ENCODE assay signal across 23 cellular contexts in genomic region chr12:104681012-104681690, GRCh38.
DNase-seq lines count a peak whose midpoint lies in the region; ATAC-seq and TF ChIP-seq lines count a peak whose summit lies in the region.
"Had no signal": no experiment of that assay in that cellular context is flagged by ENCODE, and none has a peak within 500 bp of the region (broad histone marks: within the 10 kb centered on the region; RNA-seq: fewer than 3 reads in every experiment).

No MANE protein-coding gene starts in this region.

- no CpG with 5 or more reads among the region's 3 CpGs for WGBS in IMR-90 (ENCODE audit: extremely low coverage in 2 of 2, insufficient read length in 1 of 2), 2 experiments
- WGBS in GM23248 (ENCODE audit: low coverage in 1 of 2, low lambda C conversion rate in 2 of 2, missing lambda C conversion rate in 2 of 2), 2 experiments, result 49 to 53% methylated on average over 3 of the region's 3 CpGs

- H3K4me1 ChIP-seq in IMR-90 (ENCODE audit: control insufficient read depth, insufficient read depth, low read length), result no peaks in the 10 kb centered on the region
- peaks cover 8% of the 10 kb centered on the region for H3K4me1 ChIP-seq in GM23248 (ENCODE audit: insufficient read depth)

- H2BK20ac ChIP-seq in IMR-90 (ENCODE audit: low read depth, low read length), result no peak overlapping the region

- H3K27ac Mint-ChIP-seq in activated CD8-positive, alpha-beta memory T cell treated with anti-CD3 and anti-CD28 coated beads, Interleukin-2, amount 10 ng/mL, durations not matched to agents 7 days and 5 days, result peak overlapping the region; percentile 70
- peak overlapping the region; percentile 53 for H3K27ac Mint-ChIP-seq in activated T-helper 2 cell treated with anti-CD3 and anti-CD28 coated beads, Interferon-gamma antibody, Interleukin-2, Interleukin-4, amounts not matched to agents 10 μg/mL and 5 μg/mL and 100 μg/mL, durations not matched to agents 14 hours and 24 hours and 36 hours
- H3K27ac Mint-ChIP-seq in stimulated activated naive B cell treated with anti-CD40 and anti-IgM and Interleukin-4, amounts not matched to agents 10 μg/mL and 1 μg/mL and 100 μg/mL, for 72 hours, result peak overlapping the region; percentile 70
- H3K27ac Mint-ChIP-seq: WTC11 had no signal

- H2AK5ac ChIP-seq in IMR-90 (ENCODE audit: low read depth, low read length), result no peak overlapping the region

- H3K9me2 ChIP-seq in GM23248 (ENCODE audit: insufficient read depth), result no peaks in the 10 kb centered on the region

- BruUV-seq in IMR-90 (replicated peaks; lab: Mats Ljungman, UMichigan), result no TSS peak

- H3K9me3 ChIP-seq in IMR-90 (ENCODE audit: control insufficient read depth, insufficient read depth, low read length) (no peaks in the 10 kb centered on the region), GM23248 (ENCODE audit: low read depth) (no peaks in the 10 kb centered on the region)
- H3K9me3 ChIP-seq: esophagus muscularis mucosa, HAP-1, left lung, right atrium auricular region, transverse colon had no signal

- H3K9me3 Mint-ChIP-seq in activated CD8-positive, alpha-beta memory T cell treated with anti-CD3 and anti-CD28 coated beads, Interleukin-2, amount 10 ng/mL, durations not matched to agents 7 days and 5 days (ENCODE audit: low read depth), result no peaks in the 10 kb centered on the region
- peaks cover under 1% of the 10 kb centered on the region for H3K9me3 Mint-ChIP-seq in activated T-helper 2 cell treated with anti-CD3 and anti-CD28 coated beads, Interferon-gamma antibody, Interleukin-2, Interleukin-4, amounts not matched to agents 10 μg/mL and 5 μg/mL and 100 μg/mL, durations not matched to agents 14 hours and 24 hours and 36 hours
- H3K9me3 Mint-ChIP-seq in stimulated activated naive B cell treated with anti-CD40 and anti-IgM and Interleukin-4, amounts not matched to agents 10 μg/mL and 1 μg/mL and 100 μg/mL, for 72 hours, result no peaks in the 10 kb centered on the region
- H3K9me3 Mint-ChIP-seq: WTC11 had no signal

- H2AFZ ChIP-seq in IMR-90 (replicated peaks; ENCODE audit: low read length, poor library complexity) (no peak overlapping the region), GM23248 (no peak overlapping the region)

- no peak overlapping the region for H3K14ac ChIP-seq in IMR-90 (replicated peaks; ENCODE audit: low read depth, low read length)

- H4K5ac ChIP-seq in IMR-90 (ENCODE audit: low read depth, low read length), result no peak overlapping the region

- TF ChIP-seq CTCF in IMR-90 (conservative IDR thresholded peaks at IDR 0.05; ENCODE audit: low read depth, low read length), result no peak

- no peak for DNase-seq in activated CD8-positive, alpha-beta memory T cell treated with anti-CD3 and anti-CD28 coated beads, Interleukin-2, amount 10 ng/mL, durations not matched to agents 7 days and 5 days
- DNase-seq in activated CD8-positive, alpha-beta memory T cell treated with anti-CD3 and anti-CD28 coated beads, Interleukin-2, amount 50 U/mL, for 4 hours, result no peak
- DNase-seq in IMR-90 (no peak), GM23248 (no peak), globus pallidus (ENCODE audit: low spot score) (no peak)
- no peak for DNase-seq in activated T-helper 2 cell treated with anti-CD3 and anti-CD28 coated beads, Interferon-gamma antibody, Interleukin-2, Interleukin-4, amounts not matched to agents 10 μg/mL and 5 μg/mL and 100 μg/mL, durations not matched to agents 14 hours and 24 hours and 36 hours (ENCODE audit: low spot score)
- DNase-seq in stimulated activated naive B cell treated with anti-CD40 and anti-IgM and Interleukin-4, amounts not matched to agents 10 μg/mL and 1 μg/mL and 100 μg/mL, for 72 hours, result no peak
- DNase-seq: ACHN; anterior cingulate cortex; cerebellar nuclear complex; COR-L47; effector CD4-positive, alpha-beta T cell; left lung; NCI-H1092; NCI-H2029 treated with DMSO at 0.1 percent for 48 hours; NCI-H510A treated with DMSO at 0.1 percent for 48 hours; SHP77 treated with DMSO at 0.1 percent for 48 hours; transverse colon had no signal

- H3K4me3 Mint-ChIP-seq in activated CD8-positive, alpha-beta memory T cell treated with anti-CD3 and anti-CD28 coated beads, Interleukin-2, amount 10 ng/mL, durations not matched to agents 7 days and 5 days, result peak overlapping the region; percentile 13
- H3K4me3 Mint-ChIP-seq in activated T-helper 2 cell treated with anti-CD3 and anti-CD28 coated beads, Interferon-gamma antibody, Interleukin-2, Interleukin-4, amounts not matched to agents 10 μg/mL and 5 μg/mL and 100 μg/mL, durations not matched to agents 14 hours and 24 hours and 36 hours (ENCODE audit: low read depth), result peak overlapping the region; percentile 27
- no peak overlapping the region for H3K4me3 Mint-ChIP-seq in stimulated activated naive B cell treated with anti-CD40 and anti-IgM and Interleukin-4, amounts not matched to agents 10 μg/mL and 1 μg/mL and 100 μg/mL, for 72 hours
- H3K4me3 Mint-ChIP-seq: WTC11 had no signal

- H3K79me2 ChIP-seq in GM23248 (ENCODE audit: insufficient read depth), result no peaks in the 10 kb centered on the region

- H2BK5ac ChIP-seq in IMR-90 (ENCODE audit: low read depth, low read length, poor library complexity, severe bottlenecking), result no peak overlapping the region

- H3K9ac ChIP-seq in IMR-90 (ENCODE audit: low read depth, low read length) (no peak overlapping the region), GM23248 (no peak overlapping the region)

- H3K79me1 ChIP-seq in IMR-90 (ENCODE audit: low read depth in 1 of 2, low read length in 2 of 2), result no peaks in the 10 kb centered on the region

- no peak overlapping the region for H2BK120ac ChIP-seq in IMR-90 (ENCODE audit: low read depth, low read length)

- dilution Hi-C loops in IMR-90 (cut with HindIII; ENCODE audit: low sequenced_read_pairs, unreplicated experiment), result no loop called here

- no peak overlapping the region for H2BK15ac ChIP-seq in IMR-90 (ENCODE audit: low read depth, low read length)

- no peak overlapping the region for H3K18ac ChIP-seq in IMR-90 (ENCODE audit: low read depth, low read length)

- H3K4me3 ChIP-seq in IMR-90 (ENCODE audit: insufficient read depth, low read depth, low read length) (no peak overlapping the region), GM23248 (no peak overlapping the region)
- H3K4me3 ChIP-seq: esophagus muscularis mucosa, HAP-1, left lung, right atrium auricular region, transverse colon had no signal

- H4K20me1 ChIP-seq in IMR-90 (ENCODE audit: insufficient read depth, low read length) (no peaks in the 10 kb centered on the region), GM23248 (ENCODE audit: insufficient read depth) (no peaks in the 10 kb centered on the region)

- H2AK9ac ChIP-seq in IMR-90 (replicated peaks; ENCODE audit: low read depth, low read length, poor library complexity), result no peak overlapping the region

- TF ChIP-seq RAD21 in IMR-90 (IDR thresholded peaks at IDR 0.05; ENCODE audit: low read length), result no peak

- H3K4me1 Mint-ChIP-seq in activated CD8-positive, alpha-beta memory T cell treated with anti-CD3 and anti-CD28 coated beads, Interleukin-2, amount 10 ng/mL, durations not matched to agents 7 days and 5 days, result peaks cover 90% of the 10 kb centered on the region
- H3K4me1 Mint-ChIP-seq in activated T-helper 2 cell treated with anti-CD3 and anti-CD28 coated beads, Interferon-gamma antibody, Interleukin-2, Interleukin-4, amounts not matched to agents 10 μg/mL and 5 μg/mL and 100 μg/mL, durations not matched to agents 14 hours and 24 hours and 36 hours (ENCODE audit: low read depth), result peaks cover 71% of the 10 kb centered on the region
- peaks cover 54 to 99% of the 10 kb centered on the region in 2 donors for H3K4me1 Mint-ChIP-seq in stimulated activated naive B cell treated with anti-CD40 and anti-IgM and Interleukin-4, amounts not matched to agents 10 μg/mL and 1 μg/mL and 100 μg/mL, for 72 hours

- CTCF ChIA-PET in activated CD8-positive, alpha-beta memory T cell treated with anti-CD3 and anti-CD28 coated beads, Interleukin-2, amount 10 ng/mL, durations not matched to agents 7 days and 5 days (lab: Charles Lee), result interaction anchor here (0.8 to 1.4 kb wide), 2 partner anchors 175 to 299 kb away, joined by 3 to 4 read pairs; no protein-coding TSS in a partner anchor
- CTCF ChIA-PET in IMR-90 (lab: Yijun Ruan, JAX), result no interaction called here

- H3K9me1 ChIP-seq in IMR-90 (ENCODE audit: insufficient read depth, low read length), result no peaks in the 10 kb centered on the region

- no peak overlapping the region for H3K4ac ChIP-seq in IMR-90 (ENCODE audit: low read depth, low read length)

- H3K27me3 ChIP-seq in IMR-90 (ENCODE audit: control insufficient read depth, insufficient read depth, low read length), result no peaks in the 10 kb centered on the region; the same call in none of the 2 replicates
- no peaks in the 10 kb centered on the region for H3K27me3 ChIP-seq in GM23248 (replicated peaks; ENCODE audit: insufficient read depth)
- H3K27me3 ChIP-seq: esophagus muscularis mucosa, left lung, right atrium auricular region, transverse colon had no signal

- intact Hi-C loops in IMR-90 (cut with micrococcal nuclease), result loop anchor here (5.0 to 10.0 kb wide), 2 partner anchors 174 to 299 kb away; no protein-coding TSS in a partner anchor
- intact Hi-C loops in activated T-helper 2 cell treated with anti-CD3 and anti-CD28 coated beads, Interferon-gamma antibody, Interleukin-2, Interleukin-4, amounts not matched to agents 10 μg/mL and 5 μg/mL and 100 μg/mL, durations not matched to agents 14 hours and 24 hours and 36 hours (cut with micrococcal nuclease), result loop anchor here (5.0 to 10.0 kb wide), 7 partner anchors 81 to 654 kb away; partner anchors contain the start of genes C12orf75 and SLC41A2

- no peak overlapping the region for H3K4me2 ChIP-seq in IMR-90 (ENCODE audit: low read depth, low read length)
- no peak overlapping the region for H3K4me2 ChIP-seq in GM23248 (ENCODE audit: unreplicated experiment)

- no peak overlapping the region for H4K8ac ChIP-seq in IMR-90 (ENCODE audit: low read depth in 2 of 2, low read length in 2 of 2)

- no peak overlapping the region for H3K56ac ChIP-seq in IMR-90 (ENCODE audit: extremely low read depth, insufficient read depth, low read length)

- H3K27ac ChIP-seq in IMR-90 (ENCODE audit: insufficient read depth, low read length) (no peak overlapping the region), GM23248 (no peak overlapping the region)
- H3K27ac ChIP-seq: esophagus muscularis mucosa, transverse colon had no signal

- no peak for ATAC-seq in activated CD8-positive, alpha-beta memory T cell treated with anti-CD3 and anti-CD28 coated beads, Interleukin-2, amount 10 ng/mL, durations not matched to agents 7 days and 5 days
- ATAC-seq in IMR-90 (ENCODE audit: low read depth) (no peak), HG03439 (IDR thresholded peaks at IDR 0.05; ENCODE audit: unreplicated experiment) (no peak)
- no peak for ATAC-seq in stimulated activated naive B cell treated with anti-CD40 and anti-IgM and Interleukin-4, amounts not matched to agents 10 μg/mL and 1 μg/mL and 100 μg/mL, for 72 hours (replicated peaks)
- ATAC-seq: left lung had no signal

- H3K27me3 Mint-ChIP-seq in activated CD8-positive, alpha-beta memory T cell treated with anti-CD3 and anti-CD28 coated beads, Interleukin-2, amount 10 ng/mL, durations not matched to agents 7 days and 5 days, result no peaks in the 10 kb centered on the region
- H3K27me3 Mint-ChIP-seq in activated T-helper 2 cell treated with anti-CD3 and anti-CD28 coated beads, Interferon-gamma antibody, Interleukin-2, Interleukin-4, amounts not matched to agents 10 μg/mL and 5 μg/mL and 100 μg/mL, durations not matched to agents 14 hours and 24 hours and 36 hours (ENCODE audit: low read depth), result no peaks in the 10 kb centered on the region
- no peaks in the 10 kb centered on the region for H3K27me3 Mint-ChIP-seq in stimulated activated naive B cell treated with anti-CD40 and anti-IgM and Interleukin-4, amounts not matched to agents 10 μg/mL and 1 μg/mL and 100 μg/mL, for 72 hours

- POLR2A ChIA-PET in IMR-90 (lab: Charles Lee; ENCODE audit: unreplicated experiment), result no interaction called here

- in situ Hi-C loops in IMR-90 (cut with MboI; ENCODE audit: low sequenced_read_pairs) (no loop called here), GM23248 (cut with MboI) (no loop called here)

- no peak overlapping the region for H3K23ac ChIP-seq in IMR-90 (ENCODE audit: low read depth, low read length)

- H3F3A ChIP-seq in GM23248 (ENCODE audit: insufficient read depth), result 0 out of 2 replicates have a peak, but pooled peaks cover 3% of the 10 kb centered on the region

- H4K91ac ChIP-seq in IMR-90 (ENCODE audit: insufficient read depth, low read depth, low read length), result no peak overlapping the region

- TF ChIP-seq POLR2A in IMR-90 (IDR thresholded peaks at IDR 0.05; ENCODE audit: low read depth, low read length), result no peak

- H3K36me3 ChIP-seq in IMR-90 (ENCODE audit: control insufficient read depth, insufficient read depth, low read length), result no peaks in the 10 kb centered on the region
- no peaks in the 10 kb centered on the region for H3K36me3 ChIP-seq in GM23248 (ENCODE audit: low read depth)
- H3K36me3 ChIP-seq: esophagus muscularis mucosa, HAP-1, left lung, right atrium auricular region, transverse colon had no signal

- peaks cover 23% of the 10 kb centered on the region for H3K36me3 Mint-ChIP-seq in activated CD8-positive, alpha-beta memory T cell treated with anti-CD3 and anti-CD28 coated beads, Interleukin-2, amount 10 ng/mL, durations not matched to agents 7 days and 5 days
- peaks cover 20% of the 10 kb centered on the region for H3K36me3 Mint-ChIP-seq in activated T-helper 2 cell treated with anti-CD3 and anti-CD28 coated beads, Interferon-gamma antibody, Interleukin-2, Interleukin-4, amounts not matched to agents 10 μg/mL and 5 μg/mL and 100 μg/mL, durations not matched to agents 14 hours and 24 hours and 36 hours (ENCODE audit: low read depth)
- H3K36me3 Mint-ChIP-seq in stimulated activated naive B cell treated with anti-CD40 and anti-IgM and Interleukin-4, amounts not matched to agents 10 μg/mL and 1 μg/mL and 100 μg/mL, for 72 hours, result peaks cover 22 to 41% of the 10 kb centered on the region in 2 donors
- H3K36me3 Mint-ChIP-seq: WTC11 had no signal

Comparison
In these comparisons a context has a peak if more than half of its experiments do, and no peak if none do; other contexts are left out.
1. H3K4me3 Mint-ChIP-seq: peak in activated CD8-positive, alpha-beta memory T cell treated with anti-CD3 and anti-CD28 coated beads, Interleukin-2, amount 10 ng/mL, durations not matched to agents 7 days and 5 days (single experiment) and activated T-helper 2 cell treated with anti-CD3 and anti-CD28 coated beads, Interferon-gamma antibody, Interleukin-2, Interleukin-4, amounts not matched to agents 10 μg/mL and 5 μg/mL and 100 μg/mL, durations not matched to agents 14 hours and 24 hours and 36 hours (single experiment); none in stimulated activated naive B cell treated with anti-CD40 and anti-IgM and Interleukin-4, amounts not matched to agents 10 μg/mL and 1 μg/mL and 100 μg/mL, for 72 hours (0 of 2).
2. Peak in every context shown above with its lines, with median percentiles within 50 percentile points of each other: H3K27ac Mint-ChIP-seq.